In genomic region chr21:44171958-44172357, GRCh38 we compare ENCODE assay signal across 6 cellular contexts. TPM values are rescaled to one million over a fixed set of nuclear protein-coding genes. Genes with fewer than 3 reads are reported as not detected.
DNase-seq lines count a peak whose midpoint lies in the region; ATAC-seq and TF ChIP-seq lines count a peak whose summit lies in the region.
"Not testable (repeated sequence)": the region's sequence is repeated elsewhere in the genome, so short reads cannot be mapped to it uniquely, and the experiment has no call there.

No MANE protein-coding gene starts in this region.

- not testable (repeated sequence) for H3K36me3 ChIP-seq in heart right ventricle; psoas muscle (ENCODE audit: insufficient read depth in 1 of 2, low read depth in 1 of 2)

- intact Hi-C loops in Right ventricle myocardium inferior (cut with DNase I); Right ventricle myocardium superior (cut with DNase I); heart right ventricle (cut with DNase I); left ventricle myocardium superior (cut with micrococcal nuclease); psoas muscle (cut with DNase I); sciatic nerve (cut with DNase I): not testable (repeated sequence)

- not testable (repeated sequence) for TF ChIP-seq CTCF in heart right ventricle (IDR thresholded peaks at IDR 0.05); psoas muscle (IDR thresholded peaks at IDR 0.05)

- H3K9me3 ChIP-seq in heart right ventricle, psoas muscle: not testable (repeated sequence)

- WGBS in heart right ventricle, 2 donors, result no CpG with 5 or more reads among the region's 6 CpGs
- no CpG with 5 or more reads among the region's 6 CpGs for WGBS in psoas muscle, 3 donors

- not testable (repeated sequence) for H3K4me1 ChIP-seq in heart right ventricle, psoas muscle

- DNase-seq in Right ventricle myocardium inferior (ENCODE audit: missing footprints); Right ventricle myocardium superior; heart right ventricle; left ventricle myocardium superior; psoas muscle; sciatic nerve (ENCODE audit: low spot score): not testable (repeated sequence)

- not testable (repeated sequence) for H3K27me3 ChIP-seq in heart right ventricle; psoas muscle (ENCODE audit: insufficient read depth in 3 of 3, low read length in 2 of 3)

- ATAC-seq in Right ventricle myocardium inferior (peak; percentile 42), Right ventricle myocardium superior (ENCODE audit: poor library complexity) (peak; percentile 31), heart right ventricle (peak in 5 of 8 donors; percentile 22 to 56 (median 49)), left ventricle myocardium superior (peak; percentile 42), psoas muscle (peak in 3 of 4 donors; percentile 28 to 57 (median 52)), sciatic nerve (peak; percentile 73)

- H3K27ac ChIP-seq in heart right ventricle, psoas muscle: not testable (repeated sequence)

- H3K4me3 ChIP-seq in heart right ventricle, psoas muscle: not testable (repeated sequence)

RNA-seq across cellular contexts. Expression of gene GATD3, which starts 38.5 kb away (rescaled TPM):
- total RNA-seq in Right ventricle myocardium inferior (143 TPM), Right ventricle myocardium superior (146 TPM), heart right ventricle (100 to 1,000 TPM in 4 of 10 donors, 10 to 100 TPM in 5, 1 to 10 TPM in 1; 8.2 to 310 (median 20.2) TPM), left ventricle myocardium superior (141 TPM), psoas muscle (10 to 100 TPM in 2 of 4 donors, 1 to 10 TPM in 2; 6.7 to 13.8 (median 10.6) TPM), sciatic nerve (14.5 TPM)
- polyA plus RNA-seq in heart right ventricle (100 to 1,000 TPM in 1 of 2 donors, 10 to 100 TPM in 1; 15.9 to 116 TPM), psoas muscle (100 to 1,000 TPM in 1 of 3 donors, 10 to 100 TPM in 1, 1 to 10 TPM in 1; 8.6 to 188 (median 10.7) TPM)
